Comparison of ENCODE assay signal across 24 cellular contexts in genomic region chrX:19094654-19095053, GRCh38. TPM values are rescaled to one million over a fixed set of nuclear protein-coding genes. Genes with fewer than 3 reads are reported as not detected.
"Had no signal": no experiment of that assay in that cellular context is flagged by ENCODE, and none has a peak within 500 bp of the region (broad histone marks: within the 10 kb centered on the region; RNA-seq: fewer than 3 reads in every experiment).

No MANE protein-coding gene starts in this region.

- H3K4me3 ChIP-seq: esophagus squamous epithelium, left lung, lower lobe of right lung, pancreas, sigmoid colon, stomach, vagina had no signal

- DNase-seq: cerebellar nuclear complex; cortex of kidney; effector memory CD8-positive, alpha-beta T cell; erythroblast; esophagus squamous epithelium; foreskin melanocyte; glutamatergic neuron; kidney; left lung; lower lobe of right lung; natural killer cell; occipital lobe; pancreas; retina; sigmoid colon; stimulated activated CD4-positive, alpha-beta T cell treated with anti-CD3 and anti-CD28 coated beads, Interleukin-2, amount 100 ng/mL, for 24 hours; stimulated activated CD4-positive, alpha-beta T cell treated with anti-CD3 and anti-CD28 coated beads, Interleukin-4, amount 100 ng/mL, for 24 hours; stimulated activated naive CD4-positive, alpha-beta T cell treated with Interleukin-2 at 50 U/mL for 16 hours; stomach; trophoblast cell had no signal

- H3K27me3 ChIP-seq: esophagus squamous epithelium, left lung, pancreas, sigmoid colon, stomach, vagina had no signal

- H3K36me3 ChIP-seq: esophagus squamous epithelium, left lung, lower lobe of right lung, pancreas, sigmoid colon, stomach, vagina had no signal

- ATAC-seq: effector memory CD8-positive, alpha-beta T cell; left lung; lower lobe of right lung; natural killer cell; pancreas; stimulated activated effector memory CD8-positive, alpha-beta T cell treated with anti-CD3 and anti-CD28 coated beads, Interleukin-12 subunit alpha, Interleukin-12 subunit beta, amount 100 ng/mL, for 72 hours had no signal

- H3K4me1 ChIP-seq: esophagus squamous epithelium, left lung, lower lobe of right lung, pancreas, sigmoid colon, stomach, vagina had no signal

- H3K27ac ChIP-seq: esophagus squamous epithelium, left lung, lower lobe of right lung, pancreas, sigmoid colon, stomach, vagina had no signal

- H3K9me3 ChIP-seq: lower lobe of right lung, pancreas, sigmoid colon had no signal

RNA-seq across cellular contexts. Expression of gene ADGRG2, which starts 27.6 kb away (rescaled TPM):
- total RNA-seq: dermis microvascular lymphatic vessel endothelial cell, natural killer cell, pulmonary artery endothelial cell had no signal
